In genomic region chr17:42121066-42121769, GRCh38 we compare ENCODE assay signal across 9 cellular contexts. TPM values are rescaled to one million over a fixed set of nuclear protein-coding genes. Genes with fewer than 3 reads are reported as not detected.
DNase-seq lines count a peak whose midpoint lies in the region; FAIRE-seq lines count a peak whose summit lies in the region.
"Had no signal": no experiment of that assay in that cellular context is flagged by ENCODE, and none has a peak within 500 bp of the region (broad histone marks: within the 10 kb centered on the region; RNA-seq: fewer than 3 reads in every experiment).

KAT2A (minus strand) TSS chr17:42121367; CDS start chr17:42121304, 63 bp downstream.

- H3K4me3 ChIP-seq in BLaER1 treated with 17β-estradiol and CSF1 and Interleukin-3, amounts not matched to agents 10 nM and 100 nM = peak within 1 kb of the TSS; percentile 42 to 70 (median 59)
- peak within 1 kb of the TSS; percentile 41 for H3K4me3 ChIP-seq in neuron (ENCODE audit: low read length)

- no peak for FAIRE-seq in frontal cortex (lab: Jason Lieb, UNC)
- FAIRE-seq: colon had no signal

- peak within 1 kb of the TSS in 10 of 11 experiments; percentile 28 to 77 (median 64); a peak in 15 of 22 replicates for H3K27ac ChIP-seq in BLaER1 treated with 17β-estradiol and CSF1 and Interleukin-3, amounts not matched to agents 10 nM and 100 nM

- H3K4me1 ChIP-seq in BLaER1 treated with 17β-estradiol and CSF1 and Interleukin-3, amounts not matched to agents 10 nM and 100 nM = peaks cover 15 to 39% (median 29%) of the 10 kb centered on the region in 10 experiments
- peaks cover 14% of the 10 kb centered on the region for H3K4me1 ChIP-seq in neuron (ENCODE audit: insufficient read depth, low read length)

- H3K9me3 ChIP-seq in BLaER1 treated with 17β-estradiol and CSF1 and Interleukin-3, amounts not matched to agents 10 nM and 100 nM (replicated peaks in 1 of 11) = no peaks in the 10 kb centered on the region
- no peaks in the 10 kb centered on the region for H3K9me3 ChIP-seq in neuron (ENCODE audit: low read length)

- in situ Hi-C loops in KBM-7 (cut with MboI; ENCODE audit: low pct_unique_long_range_greater_than_20kb, low sequenced_read_pairs) = no loop called here

- peak within 1 kb of the TSS; percentile 64 for H2AFZ ChIP-seq in neuron (ENCODE audit: low read depth, low read length)

- peaks cover 0 to 21% (median 0%) of the 10 kb centered on the region in 11 experiments; a peak in 7 of 22 replicates for H4K20me1 ChIP-seq in BLaER1 treated with 17β-estradiol and CSF1 and Interleukin-3, amounts not matched to agents 10 nM and 100 nM

- peak within 1 kb of the TSS; percentile 59 to 81 (median 73); a peak in 20 of 22 replicates for H3K9ac ChIP-seq in BLaER1 treated with 17β-estradiol and CSF1 and Interleukin-3, amounts not matched to agents 10 nM and 100 nM

- H3K36me3 ChIP-seq in BLaER1 treated with 17β-estradiol and CSF1 and Interleukin-3, amounts not matched to agents 10 nM and 100 nM = peaks cover 39 to 73% (median 50%) of the 10 kb centered on the region in 11 experiments
- H3K36me3 ChIP-seq in neuron (ENCODE audit: insufficient read depth, low read length) = peaks cover 12% of the 10 kb centered on the region

- no peaks in the 10 kb centered on the region for H3K27me3 ChIP-seq in BLaER1 treated with 17β-estradiol and CSF1 and Interleukin-3, amounts not matched to agents 10 nM and 100 nM
- H3K27me3 ChIP-seq in neuron (ENCODE audit: insufficient read depth, low read length) = no peaks in the 10 kb centered on the region

- DNase-seq in GM19240 (ENCODE audit: insufficient read length, low spot score) (peak; percentile 86), KBM-7 (peak; percentile 82), SK-N-DZ (ENCODE audit: low spot score) (peak; percentile 91), frontal cortex (ENCODE audit: low spot score in 2 of 2) (peak; percentile 96 to 97), stromal cell of bone marrow (ENCODE audit: low read depth) (peak; percentile 69)
- DNase-seq in activated naive CD4-positive, alpha-beta T cell (lab: John Stamatoyannopoulos, UW) = peak; percentile 28 to 75 (median 52)

- H3K4me2 ChIP-seq in BLaER1 treated with 17β-estradiol and CSF1 and Interleukin-3, amounts not matched to agents 10 nM and 100 nM = peak within 1 kb of the TSS; percentile 69 to 93 (median 83)

RNA-seq across cellular contexts. Expression of gene KAT2A, which starts in this region (rescaled TPM):
- polyA plus RNA-seq in SK-N-DZ (2014; cell fraction: cytosol; rRNA removed) = 36.0 and 46.1 TPM in 2 replicates
- 477 and 734 TPM in 2 replicates for polyA plus RNA-seq in SK-N-DZ (2014; cell fraction: nucleus; rRNA removed)
- total RNA-seq in frontal cortex = 10.2 TPM

Comparison
In these comparisons a context has a peak if more than half of its experiments do, and no peak if none do; other contexts are left out.
1. Peak in every context shown above with its lines: DNase-seq, H3K4me3 ChIP-seq and H3K27ac ChIP-seq.